1 cellular context compared by ENCODE assay signal in genomic region chr12:32273712-32274111, GRCh38.
A peak's percentile ranks its signal among the peaks of the same experiment; 100 is the strongest.
TF ChIP-seq lines count a peak whose summit lies in the region.

No MANE protein-coding gene starts in this region.

TF ChIP-seq in K562, 482 proteins besides CTCF, POLR2A, EP300 and RAD21 (continued from another document):
- peak; percentile 50; the same call in 1 of the 2 replicates for TF ChIP-seq TFAP4 (CRISPR knock-in tag; IDR thresholded peaks at IDR 0.05; ENCODE audit: borderline replicate concordance)
- no peak for TF ChIP-seq GTF2B (IDR thresholded peaks at IDR 0.05; ENCODE audit: extremely low read depth, insufficient read length)
- TF ChIP-seq GABPA (tag; conservative IDR thresholded peaks at IDR 0.05; ENCODE audit: low read depth): 0 out of 2 replicates have a peak, but pooled peaks have one; percentile 19
- TF ChIP-seq FOXK2 (conservative IDR thresholded peaks at IDR 0.05 in 1 of 2, IDR thresholded peaks at IDR 0.05 in 1 of 2; ENCODE audit: low read depth in 2 of 2): 0 out of 4 replicates have a peak, but pooled peaks of 1 of the 2 experiments have one; percentile 11
